ENCODE assay signal across 21 cellular contexts in the genomic region with DNA sequence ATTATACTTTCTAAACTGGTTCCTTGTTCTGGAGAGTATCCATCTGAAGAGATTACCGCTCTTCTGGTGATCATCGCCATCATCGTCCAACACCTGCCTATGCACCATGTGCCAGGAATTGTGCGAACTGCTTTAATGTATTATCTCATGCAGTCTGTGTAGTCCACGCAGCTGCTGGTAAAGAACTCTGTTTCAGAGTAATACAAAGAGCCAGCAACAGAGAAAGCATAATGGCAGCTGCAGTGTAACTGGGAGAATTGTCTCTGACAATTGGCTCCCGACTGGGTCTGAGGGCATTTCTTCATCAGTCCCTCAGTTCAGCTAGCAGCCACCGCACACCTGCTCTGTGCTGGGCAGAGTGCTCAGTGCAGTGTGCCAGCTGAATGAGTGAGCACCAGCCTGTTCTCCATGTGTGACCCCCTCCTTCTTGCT.
DNase-seq lines count a peak whose midpoint lies in the region; ATAC-seq and TF ChIP-seq lines count a peak whose summit lies in the region.
"Had no signal": no experiment of that assay in that cellular context is flagged by ENCODE, and none has a peak within 500 bp of the region (broad histone marks: within the 10 kb centered on the region; RNA-seq: fewer than 3 reads in every experiment).

No MANE protein-coding gene starts in this region.

- TF ChIP-seq CTCF in vagina (IDR thresholded peaks at IDR 0.05) (no peak), upper lobe of right lung (IDR thresholded peaks at IDR 0.05) (no peak)

- WGBS in right cardiac atrium, result 80% methylated on average over 7 of the region's 7 CpGs

- H3K9me3 ChIP-seq in right cardiac atrium (ENCODE audit: control insufficient read depth, low read length) (no peaks in the 10 kb centered on the region), vagina (no peaks in the 10 kb centered on the region), upper lobe of right lung (no peaks in the 10 kb centered on the region)
- H3K9me3 ChIP-seq: pancreas had no signal

- H3K27me3 ChIP-seq in right cardiac atrium (ENCODE audit: control insufficient read depth, insufficient read depth) (no peaks in the 10 kb centered on the region), vagina (no peaks in the 10 kb centered on the region), upper lobe of right lung (no peaks in the 10 kb centered on the region)
- H3K27me3 ChIP-seq: hepatocyte, pancreas had no signal

- no peaks in the 10 kb centered on the region for H3K4me1 ChIP-seq in right cardiac atrium (ENCODE audit: control insufficient read depth, insufficient read depth, low read length)
- H3K4me1 ChIP-seq in vagina, result no peaks in the 10 kb centered on the region
- H3K4me1 ChIP-seq in upper lobe of right lung, result no peaks in the 10 kb centered on the region
- H3K4me1 ChIP-seq: pancreas had no signal

- no peak overlapping the region for H3K4me3 ChIP-seq in right cardiac atrium (ENCODE audit: low read length)
- no peak overlapping the region for H3K4me3 ChIP-seq in vagina
- no peak overlapping the region for H3K4me3 ChIP-seq in upper lobe of right lung
- H3K4me3 ChIP-seq: GM23248, hepatocyte, pancreas, skin epidermis had no signal

- DNase-seq in Ammon's horn (ENCODE audit: low spot score), result peak; percentile 42
- DNase-seq in NCI-H1105 treated with DMSO at 0.1 percent for 48 hours (lab: John Stamatoyannopoulos, UW), result peak; percentile 50
- peak; percentile 84 for DNase-seq in SHP77 treated with DMSO at 0.1 percent for 48 hours (lab: John Stamatoyannopoulos, UW)
- no peak for DNase-seq in right cardiac atrium
- no peak for DNase-seq in vagina (ENCODE audit: extremely low spot score in 2 of 2)
- DNase-seq in upper lobe of right lung, result no peak
- no peak for DNase-seq in activated gamma-delta T cell treated with Interleukin-2 at 50 U/mL for 16 hours
- no peak for DNase-seq in activated CD4-positive, alpha-beta T cell treated with anti-CD3 and anti-CD28 coated beads for 1 hour
- DNase-seq: DMS 273 treated with DMSO at 0.1 percent for 48 hours, GDM1, GM23248, islet precursor cell, mammary epithelial cell, naive B cell, NCI-H1694, NCI-H82, PC-3 had no signal

- H3K36me3 ChIP-seq in vagina (no peaks in the 10 kb centered on the region), upper lobe of right lung (no peaks in the 10 kb centered on the region)
- H3K36me3 ChIP-seq: pancreas had no signal

- intact Hi-C loops in right cardiac atrium (cut with DNase I) (no loop called here), vagina (cut with DNase I) (loop anchor here (10.0 kb wide), 1 partner anchor 1578 kb away; no protein-coding TSS in a partner anchor), upper lobe of right lung (cut with DNase I) (no loop called here)

- TF ChIP-seq POLR2A in vagina (IDR thresholded peaks at IDR 0.05), result no peak

- ATAC-seq in right cardiac atrium, result peak; percentile 16 to 23
- no peak for ATAC-seq in upper lobe of right lung
- ATAC-seq: activated naive CD4-positive, alpha-beta T cell treated with anti-CD3 and anti-CD28 coated beads, Interleukin-2, amount 50 U/mL, for 72 hours; pancreas; PC-3 had no signal

- no peak overlapping the region for H3K27ac ChIP-seq in right cardiac atrium (ENCODE audit: low read length)
- H3K27ac ChIP-seq in vagina, result no peak overlapping the region
- no peak overlapping the region for H3K27ac ChIP-seq in upper lobe of right lung
- H3K27ac ChIP-seq: GM23248, hepatocyte, pancreas, skin epidermis had no signal

Comparison
In these comparisons a context has a peak if more than half of its experiments do, and no peak if none do; other contexts are left out.
1. DNase-seq: peak in Ammon's horn (single experiment), NCI-H1105 treated with DMSO at 0.1 percent for 48 hours (single experiment) and SHP77 treated with DMSO at 0.1 percent for 48 hours (single experiment); none in right cardiac atrium (0 of 3), vagina (0 of 2), upper lobe of right lung (single experiment), activated gamma-delta T cell treated with Interleukin-2 at 50 U/mL for 16 hours (single experiment) and activated CD4-positive, alpha-beta T cell treated with anti-CD3 and anti-CD28 coated beads for 1 hour (single experiment).